Comparison of ENCODE assay signal across 25 cellular contexts in the genomic region with DNA sequence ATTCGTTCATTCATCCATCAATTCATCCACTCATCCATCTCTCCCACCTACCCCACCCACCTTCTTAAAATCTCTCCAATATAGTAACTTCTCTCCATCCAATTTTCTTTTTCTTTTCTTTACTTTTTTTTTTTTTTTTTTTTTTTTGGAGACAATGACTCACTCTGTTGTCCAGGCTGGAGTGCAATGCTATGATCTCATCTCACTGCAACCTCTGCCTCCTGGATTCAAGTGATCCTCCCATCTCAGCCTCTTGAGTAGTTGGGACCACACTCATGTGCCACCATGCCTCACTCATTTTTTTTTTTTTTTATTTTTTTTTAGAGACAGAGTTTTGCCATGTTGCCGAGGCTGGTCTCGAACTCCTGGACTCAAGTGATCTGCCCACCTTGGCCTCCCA.
"Had no signal": no experiment of that assay in that cellular context is flagged by ENCODE, and none has a peak within 500 bp of the region (broad histone marks: within the 10 kb centered on the region; RNA-seq: fewer than 3 reads in every experiment).

No MANE protein-coding gene starts in this region.

- DNase-seq: activated CD4-positive, alpha-beta memory T cell treated with anti-CD3 and anti-CD28 coated beads for 36 hours; activated CD4-positive, alpha-beta T cell treated with anti-CD3 and anti-CD28 coated beads, Interleukin-2, amount 10 ng/mL, durations not matched to agents 24 days and 14 days; activated CD8-positive, alpha-beta memory T cell treated with anti-CD3 and anti-CD28 coated beads, Interleukin-2, amount 50 U/mL, for 4 hours; activated gamma-delta T cell; activated naive CD4-positive, alpha-beta T cell treated with anti-CD3 and anti-CD28 coated beads, Interleukin-2, amount 10 ng/mL, durations not matched to agents 7 days and 5 days; activated naive CD8-positive, alpha-beta T cell treated with anti-CD3 and anti-CD28 coated beads, Interleukin-2, amount 10 ng/mL, durations not matched to agents 7 days and 5 days; activated T-cell treated with anti-CD3 and anti-CD28 coated beads, Interleukin-2, amount 50 U/mL, for 1 hour; caudate nucleus; endodermal cell; heart right ventricle; kidney glomerular epithelial cell; left lung; lower lobe of right lung; mesenchymal stem cell; natural killer cell; occipital lobe; psoas muscle; stimulated activated CD4-positive, alpha-beta T cell treated with anti-CD3 and anti-CD28 coated beads, Interleukin-15, amount 100 ng/mL, for 24 hours; stimulated activated CD4-positive, alpha-beta T cell treated with anti-CD3 and anti-CD28 coated beads, Interleukin-2, amount 100 ng/mL, for 24 hours; stimulated activated naive CD4-positive, alpha-beta T cell; T-helper 2 cell; tibial artery; WERI-Rb-1 had no signal

- ATAC-seq: activated CD4-positive, CD25-positive, alpha-beta regulatory T cell treated with anti-CD3 and anti-CD28 coated beads, Interleukin-2, amount 50 U/mL, for 24 hours; foreskin keratinocyte; heart right ventricle; left lung; lower lobe of right lung; natural killer cell had no signal
